ENCODE assay signal across 34 cellular contexts in the genomic region with DNA sequence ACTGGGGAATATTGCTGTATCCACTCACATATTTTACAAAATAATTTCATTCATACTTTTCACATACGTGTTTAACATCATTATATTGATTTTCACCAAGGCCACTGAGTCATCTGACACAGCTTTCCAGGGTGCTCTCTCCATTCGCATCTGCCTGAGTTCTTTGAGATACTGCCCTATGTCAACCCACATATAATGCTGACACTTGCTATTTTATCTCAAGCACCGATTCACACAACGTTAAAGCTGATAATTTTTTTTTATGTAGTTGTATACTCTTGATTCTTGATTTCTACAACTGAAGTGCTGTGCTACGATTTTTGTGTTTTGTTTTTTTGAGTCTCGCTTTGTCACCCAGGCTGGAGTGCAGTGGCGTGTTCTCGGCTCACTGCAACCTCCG.
DNase-seq lines count a peak whose midpoint lies in the region; ATAC-seq, FAIRE-seq and TF ChIP-seq lines count a peak whose summit lies in the region.
"Had no signal": no experiment of that assay in that cellular context is flagged by ENCODE, and none has a peak within 500 bp of the region (broad histone marks: within the 10 kb centered on the region; RNA-seq: fewer than 3 reads in every experiment).

No MANE protein-coding gene starts in this region.

- TF ChIP-seq RAD21 in HepG2 (CRISPR knock-in tag; IDR thresholded peaks at IDR 0.05) = no peak
- no peak for TF ChIP-seq RAD21 in A549 (conservative IDR thresholded peaks at IDR 0.05 in 1 of 2, IDR thresholded peaks at IDR 0.05 in 1 of 2)
- TF ChIP-seq RAD21 in IMR-90 (IDR thresholded peaks at IDR 0.05; ENCODE audit: low read length) = no peak
- no peak for TF ChIP-seq RAD21 in K562 (CRISPR knock-in tag; conservative IDR thresholded peaks at IDR 0.05 in 1 of 2, IDR thresholded peaks at IDR 0.05 in 1 of 2)

- no peak overlapping the region for H2BK20ac ChIP-seq in IMR-90 (ENCODE audit: low read depth, low read length)

- in situ Hi-C loops in HepG2 (cut with HindIII; ENCODE audit: extremely low pct_ligation_motif_present, low pct_unique_long_range_greater_than_20kb) (no loop called here), IMR-90 (cut with MboI; ENCODE audit: low sequenced_read_pairs) (no loop called here), K562 (cut with MboI) (no loop called here)

- H3K4ac ChIP-seq in IMR-90 (ENCODE audit: low read depth, low read length) = 0 out of 2 replicates have a peak overlapping the region, but pooled peaks have one; percentile 32

- H2BK5ac ChIP-seq in IMR-90 (ENCODE audit: low read depth, low read length, poor library complexity, severe bottlenecking) = no peak overlapping the region

- no peak overlapping the region for H3K14ac ChIP-seq in IMR-90 (replicated peaks; ENCODE audit: low read depth, low read length)

- POLR2A ChIA-PET in HepG2 (lab: Yijun Ruan, JAX) (no interaction called here), A549 (lab: Yijun Ruan, JAX) (no interaction called here), IMR-90 (lab: Charles Lee; ENCODE audit: unreplicated experiment) (no interaction called here), K562 (lab: Yijun Ruan, JAX) (no interaction called here)

- H2AK9ac ChIP-seq in IMR-90 (replicated peaks; ENCODE audit: low read depth, low read length, poor library complexity) = no peak overlapping the region

- no peak overlapping the region for H2BK15ac ChIP-seq in IMR-90 (ENCODE audit: low read depth, low read length)

- no peak overlapping the region for H2AK5ac ChIP-seq in IMR-90 (ENCODE audit: low read depth, low read length)

- no peak for FAIRE-seq in HepG2 (lab: Jason Lieb, UNC)
- no peak for FAIRE-seq in A549 (lab: Jason Lieb, UNC)
- no peak for FAIRE-seq in K562 (lab: Jason Lieb, UNC)
- FAIRE-seq: A204.1, D721Med had no signal

- H3K9me1 ChIP-seq in IMR-90 (ENCODE audit: insufficient read depth, low read length) (no peaks in the 10 kb centered on the region; the same call in 1 of the 2 replicates), K562 (ENCODE audit: control insufficient read depth, insufficient read depth, low read length) (no peaks in the 10 kb centered on the region)

- TF ChIP-seq POLR2A in HepG2 (IDR thresholded peaks at IDR 0.05; ENCODE audit: insufficient read depth in 1 of 2, low read depth in 2 of 2, low read length in 2 of 2) (no peak), right lobe of liver (IDR thresholded peaks at IDR 0.05) (no peak), A549 (IDR thresholded peaks at IDR 0.05; ENCODE audit: low read length) (no peak), IMR-90 (IDR thresholded peaks at IDR 0.05; ENCODE audit: low read depth, low read length) (no peak), K562 (conservative IDR thresholded peaks at IDR 0.05) (no peak)

- H3K79me2 ChIP-seq in HepG2 (ENCODE audit: insufficient read depth, low read length) (no peaks in the 10 kb centered on the region), K562 (ENCODE audit: control insufficient read depth, insufficient read depth, low read length) (no peaks in the 10 kb centered on the region)

- H3K27ac ChIP-seq in HepG2 (ENCODE audit: extremely low read length, insufficient read depth, low read length) (no peak overlapping the region), right lobe of liver (no peak overlapping the region), A549 (no peak overlapping the region), IMR-90 (ENCODE audit: insufficient read depth, low read length) (no peak overlapping the region), K562 (ENCODE audit: extremely low read depth, low read depth, low read length) (no peak overlapping the region), ascending aorta (no peak overlapping the region)
- H3K27ac ChIP-seq: 22Rv1; BLaER1; BLaER1 treated with 17β-estradiol and CSF1 and Interleukin-3, amounts not matched to agents 10 nM and 100 nM; C4-2B had no signal

- TF ChIP-seq EP300 in HepG2 (IDR thresholded peaks at IDR 0.05; ENCODE audit: low read depth in 2 of 2, low read length in 2 of 2) = no peak
- no peak for TF ChIP-seq EP300 in HepG2 (CRISPR knock-in tag; IDR thresholded peaks at IDR 0.05; ENCODE audit: borderline replicate concordance)
- no peak for TF ChIP-seq EP300 in A549 (IDR thresholded peaks at IDR 0.05)
- TF ChIP-seq EP300 in K562 (IDR thresholded peaks at IDR 0.05; ENCODE audit: low read length) = no peak

- H3K4me3 ChIP-seq in HepG2 (replicated peaks in 1 of 3; ENCODE audit: insufficient read depth in 1 of 3, low read depth in 2 of 3, low read length in 3 of 3) = no peak overlapping the region
- H3K4me3 ChIP-seq in right lobe of liver = no peak overlapping the region
- no peak overlapping the region for H3K4me3 ChIP-seq in A549
- no peak overlapping the region for H3K4me3 ChIP-seq in IMR-90 (ENCODE audit: insufficient read depth, low read depth, low read length)
- no peak overlapping the region for H3K4me3 ChIP-seq in K562
- no peak overlapping the region for H3K4me3 ChIP-seq in ascending aorta
- H3K4me3 ChIP-seq: BLaER1; BLaER1 treated with 17β-estradiol and CSF1 and Interleukin-3, amounts not matched to agents 10 nM and 100 nM had no signal

- no peaks in the 10 kb centered on the region for H3K4me1 ChIP-seq in HepG2 (ENCODE audit: insufficient read depth, low read length)
- no peaks in the 10 kb centered on the region for H3K4me1 ChIP-seq in right lobe of liver
- no peaks in the 10 kb centered on the region for H3K4me1 ChIP-seq in A549
- H3K4me1 ChIP-seq in IMR-90 (ENCODE audit: control insufficient read depth, insufficient read depth, low read length) = peaks cover 6% of the 10 kb centered on the region; the same call in 1 of the 2 replicates
- peaks cover 0 to 7% of the 10 kb centered on the region in 2 experiments; a peak in 2 of 5 replicates for H3K4me1 ChIP-seq in K562 (replicated peaks in 1 of 2; ENCODE audit: control insufficient read depth in 2 of 2, insufficient read depth in 2 of 2, low read length in 2 of 2)
- H3K4me1 ChIP-seq in ascending aorta = no peaks in the 10 kb centered on the region
- H3K4me1 ChIP-seq: BLaER1 treated with 17β-estradiol and CSF1 and Interleukin-3, amounts not matched to agents 10 nM and 100 nM; Caco-2 had no signal

- TF ChIP-seq CTCF in HepG2 (CRISPR knock-in tag; IDR thresholded peaks at IDR 0.05) (no peak), right lobe of liver (IDR thresholded peaks at IDR 0.05) (no peak), A549 (IDR thresholded peaks at IDR 0.05) (no peak), IMR-90 (conservative IDR thresholded peaks at IDR 0.05; ENCODE audit: low read depth, low read length) (no peak), K562 (IDR thresholded peaks at IDR 0.05 in 2 of 3, conservative IDR thresholded peaks at IDR 0.05 in 1 of 3; ENCODE audit: insufficient read depth in 2 of 3, low read depth in 1 of 3, low read length in 3 of 3) (no peak), ascending aorta (IDR thresholded peaks at IDR 0.05) (no peak)

- H2AFZ ChIP-seq in HepG2 (ENCODE audit: low read length) (no peak overlapping the region), IMR-90 (replicated peaks; ENCODE audit: low read length, poor library complexity) (no peak overlapping the region), K562 (ENCODE audit: low read depth, low read length) (no peak overlapping the region)

- BruUV-seq in HepG2 (replicated peaks; lab: Mats Ljungman, UMichigan) (no TSS peak), IMR-90 (replicated peaks; lab: Mats Ljungman, UMichigan) (no TSS peak), K562 (replicated peaks; lab: Mats Ljungman, UMichigan) (no TSS peak)

- CTCF ChIA-PET in HepG2 (lab: Yijun Ruan, JAX; ENCODE audit: low intra/inter-chr PET ratio, low total read pairs) = no interaction called here
- CTCF ChIA-PET in A549 (lab: Yijun Ruan, JAX) = no interaction called here
- CTCF ChIA-PET in IMR-90 (lab: Yijun Ruan, JAX) = no interaction called here
- CTCF ChIA-PET in K562 (lab: Yijun Ruan, JAX; ENCODE audit: low intra/inter-chr PET ratio) = no interaction called here

- intact Hi-C loops in HepG2 (cut with micrococcal nuclease; ENCODE audit: unreplicated experiment) (no loop called here), right lobe of liver (cut with DNase I) (no loop called here), IMR-90 (cut with micrococcal nuclease) (no loop called here), K562 (cut with micrococcal nuclease) (no loop called here), ascending aorta (cut with DNase I) (no loop called here)

- H3K27me3 ChIP-seq in HepG2 (ENCODE audit: control insufficient read depth in 1 of 2, insufficient read depth in 2 of 2, low read length in 2 of 2) (peaks cover 0 to 5% of the 10 kb centered on the region in 2 experiments; a peak in 1 of 5 replicates), right lobe of liver (no peaks in the 10 kb centered on the region), IMR-90 (ENCODE audit: control insufficient read depth, insufficient read depth, low read length) (no peaks in the 10 kb centered on the region), K562 (ENCODE audit: control insufficient read depth in 2 of 2, insufficient read depth in 2 of 2, low read length in 2 of 2) (no peaks in the 10 kb centered on the region), ascending aorta (no peaks in the 10 kb centered on the region)
- H3K27me3 ChIP-seq: BE2C; BLaER1; BLaER1 treated with 17β-estradiol and CSF1 and Interleukin-3, amounts not matched to agents 10 nM and 100 nM had no signal

- DNase-seq in HepG2 (ENCODE audit: low spot score) = no peak
- no peak for DNase-seq in right lobe of liver
- no peak for DNase-seq in A549 (ENCODE audit: low read depth in 1 of 2, low spot score in 1 of 2)
- no peak for DNase-seq in IMR-90
- DNase-seq in K562 (ENCODE audit: extremely low read depth in 1 of 4, low spot score in 3 of 4) = no peak
- no peak for DNase-seq in hippocampal formation (lab: John Stamatoyannopoulos, UW)
- no peak for DNase-seq in ascending aorta (ENCODE audit: low spot score in 2 of 2)
- DNase-seq: 8988T; ACHN; AML-193; BE2C; C1 segment of cervical spinal cord; Caco-2; Calu3; CD4-positive, alpha-beta memory T cell; CD4-positive, alpha-beta T cell; CD4-positive, CD25-positive, alpha-beta regulatory T cell; CD8-positive, alpha-beta memory T cell; CD8-positive, alpha-beta T cell; COR-L47; DMS 273 treated with DMSO at 0.1 percent for 48 hours; DMS153; DMS53; DMS79; DMS79 treated with DMSO at 0.1 percent for 48 hours; DND-41; EL had no signal

- no peak overlapping the region for H3K18ac ChIP-seq in IMR-90 (ENCODE audit: low read depth, low read length)

- WGBS in HepG2 (ENCODE audit: low lambda C conversion rate) = 20% methylated on average over 9 of the region's 9 CpGs
- 78% methylated on average over 9 of the region's 9 CpGs for WGBS in right lobe of liver (ENCODE audit: insufficient coverage, low coverage, low lambda C conversion rate, missing lambda C conversion rate)
- 93% methylated on average over 8 of the region's 9 CpGs for WGBS in A549 (ENCODE audit: missing lambda C conversion rate)
- WGBS in IMR-90 (ENCODE audit: extremely low coverage in 2 of 2, insufficient read length in 1 of 2), 2 experiments = 80% methylated on average over 1 of the region's 9 CpGs; no CpG with 5 or more reads in 1 of the 2 experiments
- WGBS in K562 (ENCODE audit: insufficient coverage, low coverage, missing lambda C conversion rate) = 59% methylated on average over 8 of the region's 9 CpGs

- H3K79me1 ChIP-seq in IMR-90 (ENCODE audit: low read depth in 1 of 2, low read length in 2 of 2) = no peaks in the 10 kb centered on the region

- no peak overlapping the region for H3K23ac ChIP-seq in IMR-90 (ENCODE audit: low read depth, low read length)

- no peak overlapping the region for H4K91ac ChIP-seq in IMR-90 (ENCODE audit: insufficient read depth, low read depth, low read length)

- no peak overlapping the region for H3K56ac ChIP-seq in IMR-90 (ENCODE audit: extremely low read depth, insufficient read depth, low read length)

- H3K4me2 ChIP-seq in HepG2 (ENCODE audit: low read depth, low read length) (no peak overlapping the region), A549 (no peak overlapping the region), IMR-90 (ENCODE audit: low read depth, low read length) (no peak overlapping the region), K562 (ENCODE audit: insufficient read depth, low read length) (no peak overlapping the region)
- H3K4me2 ChIP-seq: BLaER1; BLaER1 treated with 17β-estradiol and CSF1 and Interleukin-3, amounts not matched to agents 10 nM and 100 nM had no signal

- H4K20me1 ChIP-seq in HepG2 (ENCODE audit: insufficient read depth, low read length) (no peaks in the 10 kb centered on the region), IMR-90 (ENCODE audit: insufficient read depth, low read length) (no peaks in the 10 kb centered on the region), K562 (replicated peaks; ENCODE audit: control insufficient read depth, insufficient read depth, low read length) (no peaks in the 10 kb centered on the region)
- H4K20me1 ChIP-seq: BLaER1; BLaER1 treated with 17β-estradiol and CSF1 and Interleukin-3, amounts not matched to agents 10 nM and 100 nM had no signal

- H3K36me3 ChIP-seq in HepG2 (replicated peaks in 1 of 2; ENCODE audit: control insufficient read depth in 1 of 2, insufficient read depth in 2 of 2, low read length in 2 of 2) (no peaks in the 10 kb centered on the region), right lobe of liver (no peaks in the 10 kb centered on the region), IMR-90 (ENCODE audit: control insufficient read depth, insufficient read depth, low read length) (no peaks in the 10 kb centered on the region), K562 (ENCODE audit: control insufficient read depth, insufficient read depth, low read length) (no peaks in the 10 kb centered on the region), ascending aorta (no peaks in the 10 kb centered on the region)
- H3K36me3 ChIP-seq: BE2C; BLaER1; BLaER1 treated with 17β-estradiol and CSF1 and Interleukin-3, amounts not matched to agents 10 nM and 100 nM had no signal

- no peak overlapping the region for H4K8ac ChIP-seq in IMR-90 (ENCODE audit: low read depth in 2 of 2, low read length in 2 of 2)

- H3K9ac ChIP-seq in HepG2 (ENCODE audit: insufficient read depth, low read depth, low read length) = no peak overlapping the region
- no peak overlapping the region for H3K9ac ChIP-seq in IMR-90 (ENCODE audit: low read depth, low read length)
- H3K9ac ChIP-seq in K562 (ENCODE audit: insufficient read depth in 1 of 2, low read depth in 2 of 2, low read length in 2 of 2) = no peak overlapping the region
- H3K9ac ChIP-seq: BLaER1; BLaER1 treated with 17β-estradiol and CSF1 and Interleukin-3, amounts not matched to agents 10 nM and 100 nM had no signal

- H4K5ac ChIP-seq in IMR-90 (ENCODE audit: low read depth, low read length) = no peak overlapping the region

- dilution Hi-C loops in IMR-90 (cut with HindIII; ENCODE audit: low sequenced_read_pairs, unreplicated experiment) = no loop called here

- H2BK120ac ChIP-seq in IMR-90 (ENCODE audit: low read depth, low read length) = no peak overlapping the region

- H3K9me3 ChIP-seq in HepG2 (ENCODE audit: low read length) (no peaks in the 10 kb centered on the region), right lobe of liver (no peaks in the 10 kb centered on the region), A549 (no peaks in the 10 kb centered on the region), IMR-90 (ENCODE audit: control insufficient read depth, insufficient read depth, low read length) (no peaks in the 10 kb centered on the region), K562 (replicated peaks; ENCODE audit: control insufficient read depth, insufficient read depth, low read depth, low read length) (no peaks in the 10 kb centered on the region), ascending aorta (no peaks in the 10 kb centered on the region)
- H3K9me3 ChIP-seq: BE2C, Caco-2 had no signal

- ATAC-seq in HepG2 (no peak), right lobe of liver (no peak), A549 (no peak), IMR-90 (ENCODE audit: low read depth) (no peak), K562 (no peak), HG03457 (IDR thresholded peaks at IDR 0.05; ENCODE audit: unreplicated experiment) (no peak)
- ATAC-seq: CD8-positive, alpha-beta T cell had no signal
